14 cellular contexts compared by ENCODE assay signal in the genomic region with DNA sequence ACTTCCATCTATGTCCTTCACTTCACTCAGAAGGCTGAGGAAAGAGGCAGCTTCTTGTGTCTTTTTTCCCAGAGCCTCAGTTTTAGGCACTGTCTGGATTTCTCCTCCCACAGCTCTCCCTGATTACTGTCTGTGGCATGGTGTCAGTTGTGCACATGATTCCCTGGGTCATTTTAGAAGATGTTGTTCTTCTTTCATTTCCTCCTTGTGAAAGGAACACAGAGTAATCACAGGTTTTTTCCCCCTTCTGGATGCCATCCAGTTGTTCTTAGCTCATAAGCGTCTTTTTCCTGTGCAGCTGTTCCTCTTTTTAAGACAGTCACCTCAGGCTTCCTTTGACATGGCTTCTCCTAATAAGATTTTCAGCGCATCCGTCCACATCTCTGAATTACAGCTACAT.
DNase-seq lines count a peak whose midpoint lies in the region; ATAC-seq and TF ChIP-seq lines count a peak whose summit lies in the region.
"Had no signal": no experiment of that assay in that cellular context is flagged by ENCODE, and none has a peak within 500 bp of the region (broad histone marks: within the 10 kb centered on the region; RNA-seq: fewer than 3 reads in every experiment).

No MANE protein-coding gene starts in this region.

- peaks cover 0 to 7% (median 3%) of the 10 kb centered on the region in 7 donors for H3K9me3 Mint-ChIP-seq in CD14-positive monocyte
- no peaks in the 10 kb centered on the region for H3K9me3 Mint-ChIP-seq in dendritic cell treated with granulocyte-macrophage colony-stimulating factor and Interleukin-4, amounts not matched to agents 40 ng/mL and 50 ng/mL, for 4 days
- H3K9me3 Mint-ChIP-seq: activated naive CD4-positive, alpha-beta T cell treated with anti-CD3 and anti-CD28 coated beads, Interleukin-2, amount 10 ng/mL, durations not matched to agents 7 days and 5 days; activated T-cell treated with anti-CD3 and anti-CD28 coated beads, Interleukin-2, amount 50 U/mL, for 24 hours had no signal

- no peak for TF ChIP-seq CTCF in CD14-positive monocyte (IDR thresholded peaks at IDR 0.05)

- ATAC-seq in HG03108 (IDR thresholded peaks at IDR 0.05; ENCODE audit: unreplicated experiment) (no peak), GM19463 (IDR thresholded peaks at IDR 0.05; ENCODE audit: unreplicated experiment) (no peak)
- ATAC-seq: stimulated activated memory B cell treated with anti-CD40 and anti-IgM and Interleukin-4, amounts not matched to agents 10 μg/mL and 1 μg/mL and 100 μg/mL, for 72 hours had no signal

- no peaks in the 10 kb centered on the region for H3K36me3 Mint-ChIP-seq in CD14-positive monocyte
- no peaks in the 10 kb centered on the region for H3K36me3 Mint-ChIP-seq in dendritic cell treated with granulocyte-macrophage colony-stimulating factor and Interleukin-4, amounts not matched to agents 40 ng/mL and 50 ng/mL, for 4 days (ENCODE audit: low read depth)
- H3K36me3 Mint-ChIP-seq: activated CD4-positive, alpha-beta memory T cell treated with anti-CD3 and anti-CD28 coated beads for 36 hours; activated naive CD4-positive, alpha-beta T cell treated with anti-CD3 and anti-CD28 coated beads, Interleukin-2, amount 10 ng/mL, durations not matched to agents 7 days and 5 days; stimulated activated memory B cell treated with anti-CD40 and anti-IgM and Interleukin-4, amounts not matched to agents 10 μg/mL and 1 μg/mL and 100 μg/mL, for 72 hours had no signal

- H3K4me3 Mint-ChIP-seq in CD14-positive monocyte, result peak overlapping the region in 1 of 2 donors; percentile 66
- no peak overlapping the region for H3K4me3 Mint-ChIP-seq in dendritic cell treated with granulocyte-macrophage colony-stimulating factor and Interleukin-4, amounts not matched to agents 40 ng/mL and 50 ng/mL, for 4 days
- H3K4me3 Mint-ChIP-seq: activated CD4-positive, alpha-beta memory T cell treated with anti-CD3 and anti-CD28 coated beads for 36 hours; activated naive CD4-positive, alpha-beta T cell treated with anti-CD3 and anti-CD28 coated beads, Interleukin-2, amount 10 ng/mL, durations not matched to agents 7 days and 5 days; activated T-cell treated with anti-CD3 and anti-CD28 coated beads, Interleukin-2, amount 50 U/mL, for 24 hours; stimulated activated memory B cell treated with anti-CD40 and anti-IgM and Interleukin-4, amounts not matched to agents 10 μg/mL and 1 μg/mL and 100 μg/mL, for 72 hours had no signal

- H3K27me3 Mint-ChIP-seq in CD14-positive monocyte (ENCODE audit: low read depth in 3 of 3), result peaks cover 0 to 3% (median 2%) of the 10 kb centered on the region in 3 donors
- H3K27me3 Mint-ChIP-seq in dendritic cell treated with granulocyte-macrophage colony-stimulating factor and Interleukin-4, amounts not matched to agents 40 ng/mL and 50 ng/mL, for 4 days, result peaks cover 4% of the 10 kb centered on the region
- H3K27me3 Mint-ChIP-seq: activated CD4-positive, alpha-beta memory T cell treated with anti-CD3 and anti-CD28 coated beads for 36 hours; activated naive CD4-positive, alpha-beta T cell treated with anti-CD3 and anti-CD28 coated beads, Interleukin-2, amount 10 ng/mL, durations not matched to agents 7 days and 5 days; activated T-cell treated with anti-CD3 and anti-CD28 coated beads, Interleukin-2, amount 50 U/mL, for 24 hours had no signal

- peak overlapping the region; percentile 18 to 87 (median 68) for H3K27ac Mint-ChIP-seq in CD14-positive monocyte
- H3K27ac Mint-ChIP-seq in dendritic cell treated with granulocyte-macrophage colony-stimulating factor and Interleukin-4, amounts not matched to agents 40 ng/mL and 50 ng/mL, for 4 days, result peak overlapping the region; percentile 72
- H3K27ac Mint-ChIP-seq: activated CD4-positive, alpha-beta memory T cell treated with anti-CD3 and anti-CD28 coated beads for 36 hours; activated naive CD4-positive, alpha-beta T cell treated with anti-CD3 and anti-CD28 coated beads, Interleukin-2, amount 10 ng/mL, durations not matched to agents 7 days and 5 days; activated T-cell treated with anti-CD3 and anti-CD28 coated beads, Interleukin-2, amount 50 U/mL, for 24 hours; stimulated activated memory B cell treated with anti-CD40 and anti-IgM and Interleukin-4, amounts not matched to agents 10 μg/mL and 1 μg/mL and 100 μg/mL, for 72 hours had no signal

- DNase-seq in CD14-positive monocyte (ENCODE audit: low spot score) (no peak), NCI-H69 (lab: John Stamatoyannopoulos, UW) (peak; percentile 72), putamen (ENCODE audit: low spot score) (peak; percentile 40), NCI-H2196 (lab: John Stamatoyannopoulos, UW; ENCODE audit: unreplicated experiment) (no peak), iPS-NIHi11 (ENCODE audit: low spot score) (no peak)
- DNase-seq: activated CD4-positive, alpha-beta memory T cell treated with anti-CD3 and anti-CD28 coated beads for 36 hours; activated naive CD4-positive, alpha-beta T cell treated with anti-CD3 and anti-CD28 coated beads, Interleukin-2, amount 10 ng/mL, durations not matched to agents 7 days and 5 days; activated T-cell treated with anti-CD3 and anti-CD28 coated beads, Interleukin-2, amount 50 U/mL, for 24 hours; EL; H7 had no signal

- intact Hi-C loops in CD14-positive monocyte (cut with micrococcal nuclease), result no loop called here
- intact Hi-C loops in dendritic cell treated with granulocyte-macrophage colony-stimulating factor and Interleukin-4, amounts not matched to agents 40 ng/mL and 50 ng/mL, for 4 days (cut with micrococcal nuclease), result loop anchor here (5.0 to 10.0 kb wide), 2 partner anchors 36 to 877 kb away; no protein-coding TSS in a partner anchor

- peaks cover 27% of the 10 kb centered on the region for H3K4me1 Mint-ChIP-seq in CD14-positive monocyte
- H3K4me1 Mint-ChIP-seq in dendritic cell treated with granulocyte-macrophage colony-stimulating factor and Interleukin-4, amounts not matched to agents 40 ng/mL and 50 ng/mL, for 4 days (ENCODE audit: low read depth), result peaks cover 29% of the 10 kb centered on the region
- H3K4me1 Mint-ChIP-seq: activated naive CD4-positive, alpha-beta T cell treated with anti-CD3 and anti-CD28 coated beads, Interleukin-2, amount 10 ng/mL, durations not matched to agents 7 days and 5 days; stimulated activated memory B cell treated with anti-CD40 and anti-IgM and Interleukin-4, amounts not matched to agents 10 μg/mL and 1 μg/mL and 100 μg/mL, for 72 hours had no signal

Comparison
In these comparisons a context has a peak if more than half of its experiments do, and no peak if none do; other contexts are left out.
1. DNase-seq: peak in NCI-H69 (single experiment) and putamen (single experiment); none in CD14-positive monocyte (single experiment), NCI-H2196 (single experiment) and iPS-NIHi11 (single experiment).